Comparison of ENCODE assay signal across 12 cellular contexts in the genomic region with DNA sequence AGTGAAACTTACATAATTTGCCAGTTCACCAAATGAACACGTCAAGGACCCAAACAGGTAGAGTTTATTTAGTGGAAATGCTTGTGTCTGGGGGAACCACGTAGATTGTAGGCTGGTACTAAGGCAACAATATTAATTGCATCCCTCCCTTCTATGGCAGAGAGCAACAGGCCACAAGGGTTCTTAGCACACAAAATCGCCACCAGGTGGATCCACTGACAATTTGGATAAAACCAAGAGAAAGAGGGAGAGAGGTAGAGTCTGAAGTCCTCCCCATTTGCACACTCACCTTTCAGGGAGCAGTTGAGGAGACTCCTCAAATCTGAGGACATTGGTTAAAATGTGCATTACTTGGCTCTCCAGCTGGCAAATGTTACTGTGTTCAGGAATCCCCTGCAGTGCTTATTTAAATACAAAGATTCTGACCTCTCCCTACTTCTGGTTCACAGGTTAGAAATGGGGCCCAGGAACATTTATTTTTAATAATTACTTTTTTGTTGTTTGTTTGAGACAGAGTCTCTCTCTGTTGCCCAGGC.
DNase-seq lines count a peak whose midpoint lies in the region; ATAC-seq and TF ChIP-seq lines count a peak whose summit lies in the region.
"Had no signal": no experiment of that assay in that cellular context is flagged by ENCODE, and none has a peak within 500 bp of the region (broad histone marks: within the 10 kb centered on the region; RNA-seq: fewer than 3 reads in every experiment).

No MANE protein-coding gene starts in this region.

- no peaks in the 10 kb centered on the region for H4K20me1 ChIP-seq in fibroblast of lung (ENCODE audit: control insufficient read depth, extremely low read depth, insufficient read depth, low read length)

- no peak for TF ChIP-seq EP300 in sigmoid colon (IDR thresholded peaks at IDR 0.05)

- H3K9me3 ChIP-seq in A673 (ENCODE audit: low read depth, low read length, poor library complexity, severe bottlenecking) (no peaks in the 10 kb centered on the region), fibroblast of lung (ENCODE audit: control insufficient read depth, insufficient read depth, low read depth, low read length) (no peaks in the 10 kb centered on the region), sigmoid colon (no peaks in the 10 kb centered on the region), neuronal stem cell (replicated peaks in 1 of 2; ENCODE audit: control insufficient read depth in 2 of 2, insufficient read depth in 1 of 2, low read depth in 1 of 2, low read length in 2 of 2) (no peaks in the 10 kb centered on the region)

- no peak overlapping the region for H3K14ac ChIP-seq in neuronal stem cell (ENCODE audit: low read length)

- H2BK5ac ChIP-seq in neuronal stem cell (ENCODE audit: low read length) = no peak overlapping the region

- H3K23ac ChIP-seq in neuronal stem cell (ENCODE audit: low read depth, low read length, poor library complexity) = no peak overlapping the region

- no TSS peak for BruUV-seq in A673 (replicated peaks; lab: Mats Ljungman, UMichigan)

- H3K4me3 ChIP-seq in A673 (ENCODE audit: low read depth, low read length, poor library complexity, severe bottlenecking) = no peak overlapping the region
- H3K4me3 ChIP-seq in fibroblast of lung (replicated peaks in 1 of 4; ENCODE audit: control extremely low read depth in 1 of 4, insufficient read depth in 1 of 4, low read depth in 3 of 4, low read length in 4 of 4) = no peak overlapping the region
- no peak overlapping the region for H3K4me3 ChIP-seq in sigmoid colon
- H3K4me3 ChIP-seq in neuronal stem cell (ENCODE audit: low read length in 2 of 2) = no peak overlapping the region

- no peak overlapping the region for H3K27ac ChIP-seq in A673 (ENCODE audit: low read depth, low read length, poor library complexity, severe bottlenecking)
- no peak overlapping the region for H3K27ac ChIP-seq in fibroblast of lung (ENCODE audit: insufficient read depth, low read length)
- H3K27ac ChIP-seq in sigmoid colon = no peak overlapping the region
- H3K27ac ChIP-seq in neuronal stem cell (replicated peaks; ENCODE audit: low read length) = no peak overlapping the region

- POLR2A ChIA-PET in A673 (lab: Charles Lee; ENCODE audit: low non-redundant PET) = no interaction called here

- no peak overlapping the region for H4K8ac ChIP-seq in neuronal stem cell (ENCODE audit: low read depth, low read length)

- no peaks in the 10 kb centered on the region for H3K79me2 ChIP-seq in fibroblast of lung (ENCODE audit: control insufficient read depth, insufficient read depth, low read length)

- no peak overlapping the region for H3K18ac ChIP-seq in neuronal stem cell (ENCODE audit: low read length)

- H2BK15ac ChIP-seq in neuronal stem cell (ENCODE audit: low read length) = no peak overlapping the region

- H2AFZ ChIP-seq in fibroblast of lung (ENCODE audit: low read length) (no peak overlapping the region), neuronal stem cell (ENCODE audit: low read length) (no peak overlapping the region)

- CTCF ChIA-PET in A673 (lab: Charles Lee) = no interaction called here

- DNase-seq in A673 (ENCODE audit: low spot score) = peak; percentile 1
- peak; percentile 3 for DNase-seq in OCI-M1 (lab: John Stamatoyannopoulos, UW)
- DNase-seq in fibroblast of lung (ENCODE audit: low read depth in 2 of 2) = peak in 1 of 2 donors; percentile 13
- DNase-seq in sigmoid colon = no peak
- no peak for DNase-seq in NCI-H526 treated with DMSO at 0.1 percent for 48 hours (lab: John Stamatoyannopoulos, UW)
- no peak for DNase-seq in neuronal stem cell (ENCODE audit: low spot score)
- DNase-seq: activated CD8-positive, alpha-beta T cell treated with anti-CD3 and anti-CD28 coated beads, Interleukin-2, amount 10 ng/mL, durations not matched to agents 7 days and 5 days; activated naive CD8-positive, alpha-beta T cell treated with anti-CD3 and anti-CD28 coated beads, Interleukin-2, amount 10 ng/mL, durations not matched to agents 7 days and 5 days; left ventricle myocardium superior; NCI-H2081 had no signal

- no peaks in the 10 kb centered on the region for H3K36me3 ChIP-seq in A673 (ENCODE audit: insufficient read depth, low read length, poor library complexity, severe bottlenecking)
- no peaks in the 10 kb centered on the region for H3K36me3 ChIP-seq in fibroblast of lung (ENCODE audit: control insufficient read depth, insufficient read depth, low read length)
- no peaks in the 10 kb centered on the region for H3K36me3 ChIP-seq in sigmoid colon
- no peaks in the 10 kb centered on the region for H3K36me3 ChIP-seq in neuronal stem cell (replicated peaks in 1 of 2; ENCODE audit: control insufficient read depth in 2 of 2, insufficient read depth in 2 of 2, low read length in 2 of 2)

- H3K4ac ChIP-seq in neuronal stem cell (ENCODE audit: low read length) = no peak overlapping the region

- H3K4me2 ChIP-seq in fibroblast of lung (ENCODE audit: extremely low read depth, insufficient read depth, low read length) = no peak overlapping the region
- no peak overlapping the region for H3K4me2 ChIP-seq in neuronal stem cell (ENCODE audit: insufficient read depth, low read length, poor library complexity, severe bottlenecking)

- H3K79me1 ChIP-seq in neuronal stem cell (ENCODE audit: low read depth, low read length) = no peaks in the 10 kb centered on the region

- H3K4me1 ChIP-seq in A673 (ENCODE audit: insufficient read depth, low read length, poor library complexity, severe bottlenecking) (no peaks in the 10 kb centered on the region), fibroblast of lung (ENCODE audit: control insufficient read depth, extremely low read depth, insufficient read depth, low read length) (no peaks in the 10 kb centered on the region), sigmoid colon (no peaks in the 10 kb centered on the region), neuronal stem cell (ENCODE audit: control insufficient read depth in 2 of 2, insufficient read depth in 1 of 2, low read depth in 1 of 2, low read length in 2 of 2) (peaks cover 0 to 2% of the 10 kb centered on the region in 2 donors)

- TF ChIP-seq CTCF in A673 (conservative IDR thresholded peaks at IDR 0.05; ENCODE audit: low read depth, low read length) (no peak), GM12873 (IDR thresholded peaks at IDR 0.05; ENCODE audit: insufficient read depth, low read depth, low read length, missing control alignments) (peak; percentile 28), fibroblast of lung (conservative IDR thresholded peaks at IDR 0.05 in 1 of 2, IDR thresholded peaks at IDR 0.05 in 1 of 2; ENCODE audit: low read depth in 1 of 2, low read length in 2 of 2) (peak; percentile 25 to 36), sigmoid colon (IDR thresholded peaks at IDR 0.05) (no peak)

- peaks cover 4% of the 10 kb centered on the region for H3K27me3 ChIP-seq in A673 (replicated peaks; ENCODE audit: insufficient read depth, low read depth, low read length, poor library complexity)
- no peaks in the 10 kb centered on the region for H3K27me3 ChIP-seq in fibroblast of lung (ENCODE audit: control insufficient read depth, insufficient read depth, low read length)
- H3K27me3 ChIP-seq in sigmoid colon = peaks cover 0 to 7% (median 0%) of the 10 kb centered on the region in 3 donors
- peaks cover 0 to 3% (median 0%) of the 10 kb centered on the region in 3 experiments for H3K27me3 ChIP-seq in neuronal stem cell (ENCODE audit: control insufficient read depth in 3 of 3, insufficient read depth in 3 of 3, low read depth in 1 of 3, low read length in 3 of 3)

- H2AK5ac ChIP-seq in neuronal stem cell (ENCODE audit: low read depth, low read length) = no peak overlapping the region

- H2BK120ac ChIP-seq in neuronal stem cell (ENCODE audit: low read depth, low read length) = no peak overlapping the region

- WGBS in sigmoid colon, 2 donors = 52 to 54% methylated on average over 3 of the region's 3 CpGs
- WGBS in neuronal stem cell (ENCODE audit: extremely low coverage in 2 of 2, insufficient read length in 2 of 2, insufficient replicate concordance in 1 of 2), 2 donors = no CpG with 5 or more reads among the region's 3 CpGs

- ATAC-seq in GM21360 (IDR thresholded peaks at IDR 0.05; ENCODE audit: unreplicated experiment) = no peak
- ATAC-seq: activated CD8-positive, alpha-beta T cell treated with anti-CD3 and anti-CD28 coated beads, Interleukin-2, amount 10 ng/mL, durations not matched to agents 7 days and 5 days; left ventricle myocardium superior had no signal

- TF ChIP-seq POLR2A in sigmoid colon (IDR thresholded peaks at IDR 0.05) = no peak

- intact Hi-C loops in A673 (cut with micrococcal nuclease; ENCODE audit: unreplicated experiment) (no loop called here), sigmoid colon (cut with DNase I) (no loop called here)

- H2BK12ac ChIP-seq in neuronal stem cell (ENCODE audit: low read length) = no peak overlapping the region

- no peak overlapping the region for H4K91ac ChIP-seq in neuronal stem cell (ENCODE audit: low read depth, low read length, poor library complexity)

- H3K9ac ChIP-seq in fibroblast of lung (ENCODE audit: insufficient read depth, low read length) (no peak overlapping the region), neuronal stem cell (ENCODE audit: low read depth, low read length, poor library complexity) (no peak overlapping the region)

Comparison
In these comparisons a context has a peak if more than half of its experiments do, and no peak if none do; other contexts are left out.
1. DNase-seq: peak in A673 (single experiment) and OCI-M1 (single experiment); none in sigmoid colon (single experiment), NCI-H526 treated with DMSO at 0.1 percent for 48 hours (single experiment) and neuronal stem cell (single experiment).
2. CTCF ChIP-seq: peak in GM12873 (single experiment) and fibroblast of lung (2 of 2); none in A673 (single experiment) and sigmoid colon (0 of 4).